Comparison of ENCODE assay signal across 16 cellular contexts in genomic region chr13:40355126-40355719, GRCh38.
DNase-seq lines count a peak whose midpoint lies in the region; ATAC-seq and TF ChIP-seq lines count a peak whose summit lies in the region.
"Had no signal": no experiment of that assay in that cellular context is flagged by ENCODE, and none has a peak within 500 bp of the region (broad histone marks: within the 10 kb centered on the region; RNA-seq: fewer than 3 reads in every experiment).

No MANE protein-coding gene starts in this region.

- H4K20me1 ChIP-seq in hepatocyte (ENCODE audit: insufficient read depth, poor library complexity, severe bottlenecking): no peaks in the 10 kb centered on the region

- POLR2A ChIA-PET in CD8-positive, alpha-beta T cell (lab: Charles Lee): interaction anchor here (1.3 kb wide), 1 partner anchor 286 kb away, joined by 4 read pairs; no protein-coding TSS in a partner anchor

- H3K36me3 ChIP-seq in CD8-positive, alpha-beta T cell (ENCODE audit: insufficient read depth, low read length): no peaks in the 10 kb centered on the region
- H3K36me3 ChIP-seq in hepatocyte (replicated peaks; ENCODE audit: insufficient read depth, low read depth) (no peaks in the 10 kb centered on the region), neuronal stem cell (replicated peaks in 1 of 2; ENCODE audit: control insufficient read depth in 2 of 2, insufficient read depth in 2 of 2, low read length in 2 of 2) (no peaks in the 10 kb centered on the region), body of pancreas (replicated peaks in 1 of 2; ENCODE audit: insufficient read depth in 1 of 2, low read depth in 2 of 2) (no peaks in the 10 kb centered on the region)
- H3K36me3 ChIP-seq: BE2C, HAP-1, Peyer's patch had no signal

- no peaks in the 10 kb centered on the region for H3K27me3 ChIP-seq in CD8-positive, alpha-beta T cell (ENCODE audit: insufficient read depth, low read length)
- H3K27me3 ChIP-seq in hepatocyte: no peaks in the 10 kb centered on the region
- no peaks in the 10 kb centered on the region for H3K27me3 ChIP-seq in neuronal stem cell (ENCODE audit: control insufficient read depth in 3 of 3, insufficient read depth in 3 of 3, low read depth in 1 of 3, low read length in 3 of 3)
- H3K27me3 ChIP-seq in body of pancreas: no peaks in the 10 kb centered on the region
- H3K27me3 ChIP-seq: BE2C, Peyer's patch had no signal

- TF ChIP-seq POLR2A in body of pancreas (IDR thresholded peaks at IDR 0.05): no peak

- peak overlapping the region; percentile 82 for H2AK5ac ChIP-seq in neuronal stem cell (ENCODE audit: low read depth, low read length)

- H4K91ac ChIP-seq in neuronal stem cell (ENCODE audit: low read depth, low read length, poor library complexity): peak overlapping the region; percentile 76

- peaks cover 25% of the 10 kb centered on the region for H3K4me1 Mint-ChIP-seq in CD8-positive, alpha-beta T cell (ENCODE audit: low read depth)

- no peak for DNase-seq in CD8-positive, alpha-beta T cell
- DNase-seq in COLO668 (lab: John Stamatoyannopoulos, UW; ENCODE audit: unreplicated experiment) (peak; percentile 34), hepatocyte (ENCODE audit: low spot score) (peak; percentile 25), neuronal stem cell (ENCODE audit: low spot score) (no peak), GM19240 (ENCODE audit: insufficient read length, low spot score) (no peak), body of pancreas (no peak)
- DNase-seq: BE2C; CD4-positive, alpha-beta T cell; NCI-H1105; NCI-H1694 treated with DMSO at 0.1 percent for 48 hours; NCI-H2107; NCI-H2227 treated with DMSO at 0.1 percent for 48 hours; Peyer's patch had no signal

- peak overlapping the region; percentile 62 for H3K27ac Mint-ChIP-seq in CD8-positive, alpha-beta T cell
- H3K27ac Mint-ChIP-seq: CD4-positive, alpha-beta T cell had no signal

- intact Hi-C loops in CD8-positive, alpha-beta T cell (cut with DNase I, micrococcal nuclease): no loop called here
- intact Hi-C loops in body of pancreas (cut with DNase I): no loop called here

- no peak for TF ChIP-seq CTCF in CD8-positive, alpha-beta T cell (IDR thresholded peaks at IDR 0.05)
- TF ChIP-seq CTCF in hepatocyte (IDR thresholded peaks at IDR 0.05; ENCODE audit: poor library complexity) (no peak), body of pancreas (IDR thresholded peaks at IDR 0.05) (no peak)

- H3K23ac ChIP-seq in neuronal stem cell (ENCODE audit: low read depth, low read length, poor library complexity): no peak overlapping the region

- no peak overlapping the region for H3K27ac ChIP-seq in CD8-positive, alpha-beta T cell (ENCODE audit: low read depth, low read length)
- H3K27ac ChIP-seq in hepatocyte (no peak overlapping the region), neuronal stem cell (replicated peaks; ENCODE audit: low read length) (no peak overlapping the region), body of pancreas (no peak overlapping the region)
- H3K27ac ChIP-seq: Peyer's patch had no signal

- no peak overlapping the region for H3K9ac ChIP-seq in neuronal stem cell (ENCODE audit: low read depth, low read length, poor library complexity)

- H2BK15ac ChIP-seq in neuronal stem cell (ENCODE audit: low read length): peak overlapping the region; percentile 51

- H2BK5ac ChIP-seq in neuronal stem cell (ENCODE audit: low read length): no peak overlapping the region

- peak overlapping the region; percentile 49 for H3K18ac ChIP-seq in neuronal stem cell (ENCODE audit: low read length)

- ATAC-seq in CD8-positive, alpha-beta T cell: no peak
- ATAC-seq in GM18867 (IDR thresholded peaks at IDR 0.05; ENCODE audit: unreplicated experiment) (no peak), body of pancreas (no peak)
- ATAC-seq: Right ventricle myocardium inferior had no signal

- H4K8ac ChIP-seq in neuronal stem cell (ENCODE audit: low read depth, low read length): no peak overlapping the region

- no peaks in the 10 kb centered on the region for H3K36me3 Mint-ChIP-seq in CD8-positive, alpha-beta T cell

- peak overlapping the region; percentile 32 for H2BK120ac ChIP-seq in neuronal stem cell (ENCODE audit: low read depth, low read length)

- H3K79me2 ChIP-seq in hepatocyte: no peaks in the 10 kb centered on the region

- H3K27me3 Mint-ChIP-seq in CD8-positive, alpha-beta T cell (ENCODE audit: low read depth): no peaks in the 10 kb centered on the region
- H3K27me3 Mint-ChIP-seq: CD4-positive, alpha-beta T cell had no signal

- CTCF ChIA-PET in CD8-positive, alpha-beta T cell (lab: Charles Lee): no interaction called here

- WGBS in hepatocyte (ENCODE audit: low lambda C conversion rate, missing lambda C conversion rate): 80% methylated on average over 6 of the region's 6 CpGs
- no CpG with 5 or more reads among the region's 6 CpGs for WGBS in neuronal stem cell (ENCODE audit: extremely low coverage in 2 of 2, insufficient read length in 2 of 2, insufficient replicate concordance in 1 of 2), 2 donors
- WGBS in body of pancreas, 2 donors: 72 to 75% methylated on average over 6 of the region's 6 CpGs

- H3K4me2 ChIP-seq in hepatocyte (no peak overlapping the region), neuronal stem cell (ENCODE audit: insufficient read depth, low read length, poor library complexity, severe bottlenecking) (no peak overlapping the region)

- no peaks in the 10 kb centered on the region for H3K79me1 ChIP-seq in neuronal stem cell (ENCODE audit: low read depth, low read length)

- H3K4me3 Mint-ChIP-seq in CD8-positive, alpha-beta T cell: no peak overlapping the region
- H3K4me3 Mint-ChIP-seq: CD4-positive, alpha-beta T cell had no signal

- H2BK12ac ChIP-seq in neuronal stem cell (ENCODE audit: low read length): peak overlapping the region; percentile 67

- no peaks in the 10 kb centered on the region for H3K9me3 ChIP-seq in CD8-positive, alpha-beta T cell (ENCODE audit: low read length)
- H3K9me3 ChIP-seq in hepatocyte (ENCODE audit: low read depth) (no peaks in the 10 kb centered on the region), neuronal stem cell (replicated peaks in 1 of 2; ENCODE audit: control insufficient read depth in 2 of 2, insufficient read depth in 1 of 2, low read depth in 1 of 2, low read length in 2 of 2) (no peaks in the 10 kb centered on the region), body of pancreas (no peaks in the 10 kb centered on the region)
- H3K9me3 ChIP-seq: BE2C, HAP-1, Peyer's patch had no signal

- H2AFZ ChIP-seq in hepatocyte (no peak overlapping the region), neuronal stem cell (ENCODE audit: low read length) (no peak overlapping the region)

- no peaks in the 10 kb centered on the region for H3K9me3 Mint-ChIP-seq in CD8-positive, alpha-beta T cell
- H3K9me3 Mint-ChIP-seq: CD4-positive, alpha-beta T cell had no signal

- H3K14ac ChIP-seq in neuronal stem cell (ENCODE audit: low read length): no peak overlapping the region

- no peak overlapping the region for H3K4me3 ChIP-seq in CD8-positive, alpha-beta T cell (ENCODE audit: low read depth, low read length)
- H3K4me3 ChIP-seq in hepatocyte: no peak overlapping the region
- H3K4me3 ChIP-seq in neuronal stem cell (ENCODE audit: low read length in 2 of 2): no peak overlapping the region
- H3K4me3 ChIP-seq in body of pancreas: no peak overlapping the region
- H3K4me3 ChIP-seq: HAP-1, Peyer's patch had no signal

- H3K4me1 ChIP-seq in CD8-positive, alpha-beta T cell (ENCODE audit: insufficient read depth, low read length): peaks cover 5% of the 10 kb centered on the region
- H3K4me1 ChIP-seq in hepatocyte (ENCODE audit: insufficient read depth) (peaks cover 18% of the 10 kb centered on the region), neuronal stem cell (ENCODE audit: control insufficient read depth in 2 of 2, insufficient read depth in 1 of 2, low read depth in 1 of 2, low read length in 2 of 2) (peaks cover 11 to 15% of the 10 kb centered on the region in 2 donors), body of pancreas (peaks cover 12% of the 10 kb centered on the region)
- H3K4me1 ChIP-seq: BE2C, HAP-1, Peyer's patch had no signal

- no peaks in the 10 kb centered on the region for H3K9me2 ChIP-seq in hepatocyte (replicated peaks; ENCODE audit: insufficient read depth)

- no peak overlapping the region for H3K4ac ChIP-seq in neuronal stem cell (ENCODE audit: low read length)

Comparison
In these comparisons a context has a peak if more than half of its experiments do, and no peak if none do; other contexts are left out.
1. DNase-seq: peak in COLO668 (single experiment) and hepatocyte (single experiment); none in CD8-positive, alpha-beta T cell (0 of 7), neuronal stem cell (single experiment), GM19240 (single experiment) and body of pancreas (0 of 4).